Comparison of ENCODE assay signal across 37 cellular contexts in the genomic region with DNA sequence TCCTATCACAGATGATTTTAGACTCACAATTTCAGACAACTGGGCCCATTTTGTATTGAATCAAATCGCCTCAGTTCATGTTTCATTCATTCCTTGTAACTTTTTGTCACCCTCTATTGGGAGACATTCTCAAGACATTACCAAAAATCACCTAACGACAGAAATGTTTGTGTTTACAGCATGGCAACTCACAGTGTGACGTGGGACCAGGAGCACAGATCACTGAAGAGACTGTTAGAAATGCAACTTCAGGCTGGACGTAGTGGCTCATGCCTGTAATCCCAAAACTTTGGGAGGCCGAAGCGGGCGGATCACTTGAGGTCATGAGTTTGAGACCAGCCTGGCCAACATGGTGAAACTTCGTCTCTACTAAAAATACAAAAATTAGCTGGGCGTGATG.
"Had no signal": no experiment of that assay in that cellular context is flagged by ENCODE, and none has a peak within 500 bp of the region (broad histone marks: within the 10 kb centered on the region; RNA-seq: fewer than 3 reads in every experiment).

No MANE protein-coding gene starts in this region.

- H3K4me1 ChIP-seq: body of pancreas, breast epithelium had no signal

- DNase-seq: activated effector memory CD4-positive, alpha-beta T cell treated with anti-CD3 and anti-CD28 coated beads, Interleukin-2, amount 50 U/mL, for 16 hours; activated effector memory CD4-positive, alpha-beta T cell treated with Interleukin-2 at 50 U/mL for 16 hours; activated gamma-delta T cell; activated gamma-delta T cell treated with Interleukin-2 at 50 U/mL for 16 hours; activated naive CD4-positive, alpha-beta T cell; activated naive CD4-positive, alpha-beta T cell treated with anti-CD3 and anti-CD28 coated beads for 36 hours; activated naive CD4-positive, alpha-beta T cell treated with anti-CD3 and anti-CD28 coated beads, Interleukin-2, amount 10 ng/mL, durations not matched to agents 7 days and 5 days; activated naive CD4-positive, alpha-beta T cell treated with anti-CD3 and anti-CD28 coated beads, Interleukin-2, amount 50 U/mL, for 16 hours; activated naive CD4-positive, alpha-beta T cell treated with Interleukin-2 at 50 U/mL for 16 hours; activated naive CD8-positive, alpha-beta T cell treated with anti-CD3 and anti-CD28 coated beads, Interleukin-2, amount 10 ng/mL, durations not matched to agents 7 days and 5 days; activated T-cell treated with anti-CD3 and anti-CD28 coated beads for 4 hours; activated T-cell treated with anti-CD3 and anti-CD28 coated beads, Interleukin-2, amount 50 U/mL, for 1 hour; activated T-cell treated with anti-CD3 and anti-CD28 coated beads, Interleukin-2, amount 50 U/mL, for 24 hours; activated T-cell treated with anti-CD3 and anti-CD28 coated beads, Interleukin-2, amount 50 U/mL, for 4 hours; activated T-cell treated with anti-CD3 and anti-CD28 coated beads, Interleukin-2, amount 50 U/mL, for 48 hours; activated T-cell treated with anti-CD3 and anti-CD28 coated beads, Interleukin-2, amount 50 U/mL, for 72 hours; adrenal gland; amniotic stem cell; amygdala; anterior cingulate cortex; aorta; body of pancreas; brain microvascular endothelial cell; caudate nucleus; central memory CD4-positive, alpha-beta T cell; cerebellar nuclear complex had no signal

- H3K27me3 Mint-ChIP-seq: activated naive CD4-positive, alpha-beta T cell treated with anti-CD3 and anti-CD28 coated beads, Interleukin-2, amount 10 ng/mL, durations not matched to agents 7 days and 5 days; activated naive CD4-positive, alpha-beta T cell treated with anti-CD3 and anti-CD28 coated beads, Interleukin-2, amount 50 U/mL, for 24 hours; activated naive CD8-positive, alpha-beta T cell; activated naive CD8-positive, alpha-beta T cell treated with anti-CD3 and anti-CD28 coated beads, Interleukin-2, amount 10 ng/mL, durations not matched to agents 7 days and 5 days; activated T-cell treated with anti-CD3 and anti-CD28 coated beads, Interleukin-2, amount 50 U/mL, for 24 hours; activated T-helper 17 cell treated with anti-CD3 and anti-CD28 coated beads, Interleukin-2, amount 50 U/mL, for 72 hours; brain; central memory CD8-positive, alpha-beta T cell had no signal

- H3K4me1 Mint-ChIP-seq: central memory CD8-positive, alpha-beta T cell had no signal

- H3K9me3 ChIP-seq: adrenal gland, ascending aorta, body of pancreas, breast epithelium had no signal

- H3K27ac Mint-ChIP-seq: activated naive CD4-positive, alpha-beta T cell treated with anti-CD3 and anti-CD28 coated beads for 36 hours; activated naive CD4-positive, alpha-beta T cell treated with anti-CD3 and anti-CD28 coated beads, Interleukin-2, amount 10 ng/mL, durations not matched to agents 7 days and 5 days; activated naive CD4-positive, alpha-beta T cell treated with anti-CD3 and anti-CD28 coated beads, Interleukin-2, amount 50 U/mL, for 24 hours; activated naive CD4-positive, alpha-beta T cell treated with anti-CD3 and anti-CD28 coated beads, Interleukin-2, amount 50 U/mL, for 72 hours; activated naive CD8-positive, alpha-beta T cell; activated naive CD8-positive, alpha-beta T cell treated with anti-CD3 and anti-CD28 coated beads, Interleukin-2, amount 10 ng/mL, durations not matched to agents 7 days and 5 days; activated T-cell treated with anti-CD3 and anti-CD28 coated beads, Interleukin-2, amount 50 U/mL, for 24 hours; activated T-cell treated with anti-CD3 and anti-CD28 coated beads, Interleukin-2, amount 50 U/mL, for 72 hours; activated T-helper 1 cell treated with anti-CD3 and anti-CD28 coated beads, Interleukin-12 subunit alpha, Interleukin-12 subunit beta, Interleukin-2, Interleukin-4 antibody, amounts not matched to agents 30 ng/mL and 10 ng/mL and 1 ng/mL, durations not matched to agents 14 hours and 24 hours and 36 hours; activated T-helper 17 cell treated with anti-CD3 and anti-CD28 coated beads, Interleukin-2, amount 50 U/mL, for 72 hours; activated T-helper 2 cell treated with anti-CD3 and anti-CD28 coated beads, Interferon-gamma antibody, Interleukin-2, Interleukin-4, amounts not matched to agents 10 μg/mL and 5 μg/mL and 100 μg/mL, durations not matched to agents 14 hours and 24 hours and 36 hours had no signal

- H3K27ac ChIP-seq: adrenal gland, ascending aorta, body of pancreas, brain microvascular endothelial cell, breast epithelium, cardiac muscle cell had no signal

- H3K4me3 ChIP-seq: adrenal gland, ascending aorta, body of pancreas, breast epithelium, cardiac muscle cell had no signal

- H3K27me3 ChIP-seq: adrenal gland, ascending aorta, body of pancreas, brain microvascular endothelial cell, breast epithelium, cardiac muscle cell had no signal

- H3K4me3 Mint-ChIP-seq: activated naive CD4-positive, alpha-beta T cell treated with anti-CD3 and anti-CD28 coated beads for 36 hours; activated naive CD4-positive, alpha-beta T cell treated with anti-CD3 and anti-CD28 coated beads, Interleukin-2, amount 10 ng/mL, durations not matched to agents 7 days and 5 days; activated naive CD4-positive, alpha-beta T cell treated with anti-CD3 and anti-CD28 coated beads, Interleukin-2, amount 50 U/mL, for 24 hours; activated naive CD8-positive, alpha-beta T cell; activated naive CD8-positive, alpha-beta T cell treated with anti-CD3 and anti-CD28 coated beads, Interleukin-2, amount 10 ng/mL, durations not matched to agents 7 days and 5 days; activated T-cell treated with anti-CD3 and anti-CD28 coated beads, Interleukin-2, amount 50 U/mL, for 24 hours; activated T-cell treated with anti-CD3 and anti-CD28 coated beads, Interleukin-2, amount 50 U/mL, for 4 hours; activated T-cell treated with anti-CD3 and anti-CD28 coated beads, Interleukin-2, amount 50 U/mL, for 72 hours; activated T-helper 1 cell treated with anti-CD3 and anti-CD28 coated beads, Interleukin-12 subunit alpha, Interleukin-12 subunit beta, Interleukin-2, Interleukin-4 antibody, amounts not matched to agents 30 ng/mL and 10 ng/mL and 1 ng/mL, durations not matched to agents 14 hours and 24 hours and 36 hours; activated T-helper 17 cell treated with anti-CD3 and anti-CD28 coated beads, Interleukin-2, amount 50 U/mL, for 72 hours; brain; central memory CD8-positive, alpha-beta T cell had no signal

- H3K36me3 ChIP-seq: adrenal gland, ascending aorta, brain microvascular endothelial cell, breast epithelium, cardiac muscle cell had no signal

- ATAC-seq: activated naive CD4-positive, alpha-beta T cell treated with anti-CD3 and anti-CD28 coated beads, Interleukin-2, amount 50 U/mL, for 72 hours; activated T-cell treated with anti-CD3 and anti-CD28 coated beads, Interleukin-2, amount 50 U/mL, for 4 hours; activated T-cell treated with anti-CD3 and anti-CD28 coated beads, Interleukin-2, amount 50 U/mL, for 72 hours; activated T-helper 17 cell treated with anti-CD3 and anti-CD28 coated beads, Interleukin-2, amount 50 U/mL, for 72 hours; body of pancreas had no signal

- H3K9me3 Mint-ChIP-seq: activated naive CD4-positive, alpha-beta T cell treated with anti-CD3 and anti-CD28 coated beads for 36 hours; activated naive CD4-positive, alpha-beta T cell treated with anti-CD3 and anti-CD28 coated beads, Interleukin-2, amount 10 ng/mL, durations not matched to agents 7 days and 5 days; activated naive CD4-positive, alpha-beta T cell treated with anti-CD3 and anti-CD28 coated beads, Interleukin-2, amount 50 U/mL, for 24 hours; activated naive CD4-positive, alpha-beta T cell treated with anti-CD3 and anti-CD28 coated beads, Interleukin-2, amount 50 U/mL, for 72 hours; activated naive CD8-positive, alpha-beta T cell treated with anti-CD3 and anti-CD28 coated beads, Interleukin-2, amount 10 ng/mL, durations not matched to agents 7 days and 5 days; activated T-cell treated with anti-CD3 and anti-CD28 coated beads, Interleukin-2, amount 50 U/mL, for 24 hours; activated T-cell treated with anti-CD3 and anti-CD28 coated beads, Interleukin-2, amount 50 U/mL, for 4 hours; activated T-cell treated with anti-CD3 and anti-CD28 coated beads, Interleukin-2, amount 50 U/mL, for 72 hours; activated T-helper 1 cell treated with anti-CD3 and anti-CD28 coated beads, Interleukin-12 subunit alpha, Interleukin-12 subunit beta, Interleukin-2, Interleukin-4 antibody, amounts not matched to agents 30 ng/mL and 10 ng/mL and 1 ng/mL, durations not matched to agents 14 hours and 24 hours and 36 hours; activated T-helper 17 cell treated with anti-CD3 and anti-CD28 coated beads, Interleukin-2, amount 50 U/mL, for 72 hours; activated T-helper 2 cell treated with anti-CD3 and anti-CD28 coated beads, Interferon-gamma antibody, Interleukin-2, Interleukin-4, amounts not matched to agents 10 μg/mL and 5 μg/mL and 100 μg/mL, durations not matched to agents 14 hours and 24 hours and 36 hours; brain; central memory CD8-positive, alpha-beta T cell had no signal

- H3K36me3 Mint-ChIP-seq: activated naive CD4-positive, alpha-beta T cell treated with anti-CD3 and anti-CD28 coated beads, Interleukin-2, amount 10 ng/mL, durations not matched to agents 7 days and 5 days; activated naive CD4-positive, alpha-beta T cell treated with anti-CD3 and anti-CD28 coated beads, Interleukin-2, amount 50 U/mL, for 72 hours; activated naive CD8-positive, alpha-beta T cell treated with anti-CD3 and anti-CD28 coated beads, Interleukin-2, amount 10 ng/mL, durations not matched to agents 7 days and 5 days; brain had no signal
